8 cellular contexts compared by ENCODE assay signal in the genomic region with DNA sequence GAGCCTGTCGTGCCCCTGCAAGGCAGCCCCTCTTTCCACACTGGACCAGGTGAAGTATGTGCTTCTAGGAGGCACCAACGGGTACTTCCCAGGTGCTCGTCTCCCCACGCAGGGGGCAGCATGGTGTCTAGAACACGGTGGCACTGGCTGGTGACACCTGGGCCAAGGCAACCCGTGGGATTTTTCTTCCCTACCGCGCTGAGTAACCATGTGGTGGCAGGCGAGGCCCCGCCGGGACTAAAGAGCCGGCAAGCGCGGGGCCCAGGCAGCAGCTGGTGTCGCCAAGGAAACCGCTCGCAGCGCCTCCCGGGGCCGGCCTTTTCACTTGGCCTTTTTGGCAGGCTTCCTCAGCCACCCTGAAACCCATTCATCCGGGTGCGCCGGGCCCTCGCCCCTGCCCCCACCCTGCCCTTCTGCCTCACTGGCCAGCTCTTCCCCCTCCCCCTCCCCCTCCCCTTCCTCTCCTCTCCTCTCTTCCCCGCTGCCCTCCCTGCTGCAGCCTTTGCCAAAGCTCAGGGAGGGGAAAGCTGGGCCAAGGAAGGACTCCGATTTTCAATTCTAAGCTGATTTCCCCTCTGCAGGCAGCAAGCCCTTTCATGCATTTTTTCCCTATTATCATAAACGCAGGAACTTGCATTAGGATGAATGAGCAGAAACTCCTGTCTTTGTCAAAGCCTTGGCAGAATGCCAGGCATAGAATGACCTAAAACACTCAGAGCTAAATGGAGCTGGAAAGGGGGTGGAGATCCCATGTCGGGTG.
DNase-seq lines count a peak whose midpoint lies in the region; ATAC-seq and TF ChIP-seq lines count a peak whose summit lies in the region.

No MANE protein-coding gene starts in this region.

- no peaks in the 10 kb centered on the region for H3K36me3 ChIP-seq in liver (ENCODE audit: control insufficient read depth in 4 of 4, insufficient read depth in 3 of 4, low read depth in 1 of 4, low read length in 3 of 4)

- peaks cover 2 to 31% (median 21%) of the 10 kb centered on the region in 4 donors for H3K4me1 ChIP-seq in liver (ENCODE audit: control insufficient read depth in 4 of 4, insufficient read depth in 4 of 4, low read length in 3 of 4)

- H3K27ac Mint-ChIP-seq in activated CD4-positive, alpha-beta T cell treated with anti-CD3 and anti-CD28 coated beads, Interleukin-2, amount 10 ng/mL, durations not matched to agents 7 days and 5 days: peak overlapping the region; percentile 25

- H3K27me3 Mint-ChIP-seq in activated CD4-positive, alpha-beta T cell treated with anti-CD3 and anti-CD28 coated beads, Interleukin-2, amount 10 ng/mL, durations not matched to agents 7 days and 5 days: no peaks in the 10 kb centered on the region

- H3K27me3 ChIP-seq in liver (ENCODE audit: control insufficient read depth in 4 of 4, insufficient read depth in 4 of 4, low read length in 3 of 4): no peaks in the 10 kb centered on the region

- H3K4me3 Mint-ChIP-seq in activated CD4-positive, alpha-beta T cell treated with anti-CD3 and anti-CD28 coated beads, Interleukin-2, amount 10 ng/mL, durations not matched to agents 7 days and 5 days: no peak overlapping the region

- no peak overlapping the region for H3K9ac ChIP-seq in liver (ENCODE audit: low read depth in 1 of 2, low read length in 2 of 2)

- 5% methylated on average over 28 of the region's 28 CpGs for WGBS in liver

- H3K4me1 Mint-ChIP-seq in activated CD4-positive, alpha-beta T cell treated with anti-CD3 and anti-CD28 coated beads, Interleukin-2, amount 10 ng/mL, durations not matched to agents 7 days and 5 days: peaks cover 63% of the 10 kb centered on the region

- DNase-seq in AG08396 (ENCODE audit: low spot score): peak; percentile 88
- peak; percentile 85 for DNase-seq in NCI-H460 (ENCODE audit: extremely low read depth, low read depth)
- DNase-seq in activated CD4-positive, alpha-beta T cell treated with anti-CD3 and anti-CD28 coated beads, Interleukin-2, amount 10 ng/mL, durations not matched to agents 7 days and 5 days: peak; percentile 79
- peak; percentile 79 for DNase-seq in dedifferentiated amniotic fluid mesenchymal stem cell (ENCODE audit: extremely low spot score)
- DNase-seq in stimulated activated CD4-positive, alpha-beta T cell treated with anti-CD3 and anti-CD28 coated beads, Interleukin-4, amount 100 ng/mL, for 48 hours (ENCODE audit: low read depth in 2 of 2): peak; percentile 67 to 77

- H3K27ac ChIP-seq in liver (ENCODE audit: low read depth in 1 of 2, low read length in 2 of 2): peak overlapping the region; percentile 59 to 76

- peak overlapping the region in 1 of 3 donors; percentile 2 for H3K4me3 ChIP-seq in liver (ENCODE audit: low read depth in 1 of 3, low read length in 3 of 3)

- peak; percentile 79 to 85 for TF ChIP-seq RAD21 in liver (IDR thresholded peaks at IDR 0.05)

- H3K9me3 ChIP-seq in liver (ENCODE audit: control insufficient read depth in 4 of 4, low read length in 3 of 4): no peaks in the 10 kb centered on the region

- H3K36me3 Mint-ChIP-seq in activated CD4-positive, alpha-beta T cell treated with anti-CD3 and anti-CD28 coated beads, Interleukin-2, amount 10 ng/mL, durations not matched to agents 7 days and 5 days (ENCODE audit: low read depth): no peaks in the 10 kb centered on the region

- CTCF ChIA-PET in activated CD4-positive, alpha-beta T cell treated with anti-CD3 and anti-CD28 coated beads, Interleukin-2, amount 10 ng/mL, durations not matched to agents 7 days and 5 days (lab: Charles Lee): interaction anchor here (0.7 to 1.9 kb wide), 11 partner anchors 8 to 121 kb away, joined by 3 to 7 read pairs (median 5); no protein-coding TSS in a partner anchor

- no peaks in the 10 kb centered on the region for H3K9me3 Mint-ChIP-seq in activated CD4-positive, alpha-beta T cell treated with anti-CD3 and anti-CD28 coated beads, Interleukin-2, amount 10 ng/mL, durations not matched to agents 7 days and 5 days

- ATAC-seq in GM19043 (IDR thresholded peaks at IDR 0.05; ENCODE audit: low read depth, unreplicated experiment): peak; percentile 86
- peak; percentile 82 for ATAC-seq in HG03354 (IDR thresholded peaks at IDR 0.05; ENCODE audit: poor library complexity, severe bottlenecking, unreplicated experiment)

- POLR2A ChIA-PET in activated CD4-positive, alpha-beta T cell treated with anti-CD3 and anti-CD28 coated beads, Interleukin-2, amount 10 ng/mL, durations not matched to agents 7 days and 5 days (lab: Charles Lee): interaction anchor here (1.0 to 1.2 kb wide), 2 partner anchors 15 to 27 kb away, joined by 3 to 4 read pairs; no protein-coding TSS in a partner anchor

- TF ChIP-seq CTCF in liver (IDR thresholded peaks at IDR 0.05; ENCODE audit: low read depth, low read length, missing input control): peak; percentile 54

TF ChIP-seq in liver, 16 proteins besides CTCF, POLR2A, EP300 and RAD21:
- TF ChIP-seq EGR1 (IDR thresholded peaks at IDR 0.05; ENCODE audit: low read depth in 2 of 2) (no peak), JUND (IDR thresholded peaks at IDR 0.05) (no peak), YY1 (IDR thresholded peaks at IDR 0.05) (no peak), SP1 (IDR thresholded peaks at IDR 0.05) (peak; percentile 40)
- TF ChIP-seq, protein P1, sequence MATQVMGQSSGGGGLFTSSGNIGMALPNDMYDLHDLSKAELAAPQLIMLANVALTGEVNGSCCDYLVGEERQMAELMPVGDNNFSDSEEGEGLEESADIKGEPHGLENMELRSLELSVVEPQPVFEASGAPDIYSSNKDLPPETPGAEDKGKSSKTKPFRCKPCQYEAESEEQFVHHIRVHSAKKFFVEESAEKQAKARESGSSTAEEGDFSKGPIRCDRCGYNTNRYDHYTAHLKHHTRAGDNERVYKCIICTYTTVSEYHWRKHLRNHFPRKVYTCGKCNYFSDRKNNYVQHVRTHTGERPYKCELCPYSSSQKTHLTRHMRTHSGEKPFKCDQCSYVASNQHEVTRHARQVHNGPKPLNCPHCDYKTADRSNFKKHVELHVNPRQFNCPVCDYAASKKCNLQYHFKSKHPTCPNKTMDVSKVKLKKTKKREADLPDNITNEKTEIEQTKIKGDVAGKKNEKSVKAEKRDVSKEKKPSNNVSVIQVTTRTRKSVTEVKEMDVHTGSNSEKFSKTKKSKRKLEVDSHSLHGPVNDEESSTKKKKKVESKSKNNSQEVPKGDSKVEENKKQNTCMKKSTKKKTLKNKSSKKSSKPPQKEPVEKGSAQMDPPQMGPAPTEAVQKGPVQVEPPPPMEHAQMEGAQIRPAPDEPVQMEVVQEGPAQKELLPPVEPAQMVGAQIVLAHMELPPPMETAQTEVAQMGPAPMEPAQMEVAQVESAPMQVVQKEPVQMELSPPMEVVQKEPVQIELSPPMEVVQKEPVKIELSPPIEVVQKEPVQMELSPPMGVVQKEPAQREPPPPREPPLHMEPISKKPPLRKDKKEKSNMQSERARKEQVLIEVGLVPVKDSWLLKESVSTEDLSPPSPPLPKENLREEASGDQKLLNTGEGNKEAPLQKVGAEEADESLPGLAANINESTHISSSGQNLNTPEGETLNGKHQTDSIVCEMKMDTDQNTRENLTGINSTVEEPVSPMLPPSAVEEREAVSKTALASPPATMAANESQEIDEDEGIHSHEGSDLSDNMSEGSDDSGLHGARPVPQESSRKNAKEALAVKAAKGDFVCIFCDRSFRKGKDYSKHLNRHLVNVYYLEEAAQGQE (IDR thresholded peaks at IDR 0.05): peak; percentile 22
